ENCODE assay signal across 31 cellular contexts in the genomic region with DNA sequence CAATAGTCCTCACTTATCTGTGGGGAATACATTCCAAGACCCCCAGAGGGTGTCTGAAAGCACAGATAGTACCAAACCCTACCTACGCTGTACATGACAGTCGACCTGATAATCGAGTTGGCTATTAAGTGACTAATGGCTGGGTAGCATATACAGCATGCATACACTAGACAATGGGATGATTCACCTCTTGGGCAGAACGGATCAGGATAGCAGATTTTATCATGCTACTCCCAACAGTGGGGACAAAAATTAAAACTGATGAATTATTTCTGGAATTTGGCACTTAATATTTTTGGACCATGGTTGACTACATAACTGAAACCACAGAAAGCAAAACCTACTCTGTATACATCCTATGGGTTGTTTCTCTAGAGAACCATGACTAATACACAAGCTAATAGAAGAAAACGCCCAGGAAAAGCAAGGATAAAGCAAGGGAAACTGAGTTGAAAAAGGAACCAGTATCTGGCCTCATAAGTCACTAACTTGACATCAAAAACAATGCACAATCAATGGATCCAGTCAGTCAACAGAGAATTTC. TPM values are rescaled to one million over a fixed set of nuclear protein-coding genes. Genes with fewer than 3 reads are reported as not detected.
A peak's percentile ranks its signal among the peaks of the same experiment; 100 is the strongest.
DNase-seq lines count a peak whose midpoint lies in the region; ATAC-seq and TF ChIP-seq lines count a peak whose summit lies in the region.
"Had no signal": no experiment of that assay in that cellular context is flagged by ENCODE, and none has a peak within 500 bp of the region (broad histone marks: within the 10 kb centered on the region; RNA-seq: fewer than 3 reads in every experiment).

No MANE protein-coding gene starts in this region.

- DNase-seq in MCF 10A (ENCODE audit: unreplicated experiment), result peak; percentile 9
- DNase-seq in breast epithelium (ENCODE audit: low spot score in 2 of 2), result no peak
- DNase-seq in activated B cell treated with CpG ODN at 0.5 μM for 24 hours, result no peak
- DNase-seq in epithelial cell of esophagus (ENCODE audit: low read depth), result peak; percentile 81
- DNase-seq in activated CD4-positive, alpha-beta memory T cell treated with anti-CD3 and anti-CD28 coated beads, Interleukin-2, amount 10 ng/mL, durations not matched to agents 7 days and 5 days, result no peak
- DNase-seq in OCI-LY7 (ENCODE audit: low spot score), result no peak
- DNase-seq in COLO668 (lab: John Stamatoyannopoulos, UW; ENCODE audit: unreplicated experiment), result no peak
- DNase-seq: 8988T; activated CD4-positive, alpha-beta T cell treated with anti-CD3 and anti-CD28 coated beads, Interleukin-2, amount 10 ng/mL, durations not matched to agents 7 days and 5 days; activated gamma-delta T cell treated with Interleukin-2 at 50 U/mL for 16 hours; activated naive CD8-positive, alpha-beta T cell treated with anti-CD3 and anti-CD28 coated beads, Interleukin-2, amount 10 ng/mL, durations not matched to agents 7 days and 5 days; activated T-cell treated with anti-CD3 and anti-CD28 coated beads, Interleukin-2, amount 50 U/mL, for 4 hours; aorta; DMS79 treated with DMSO at 0.1 percent for 48 hours; head of caudate nucleus; islet precursor cell; left ventricle myocardium inferior; NCI-H1417; NCI-H2029; NCI-H526; retina; SIG-M5; WERI-Rb-1 had no signal

- H3K27ac ChIP-seq in breast epithelium, result no peak overlapping the region
- no peak overlapping the region for H3K27ac ChIP-seq in OCI-LY7 (ENCODE audit: low read depth, low read length, poor library complexity, severe bottlenecking)
- H3K27ac ChIP-seq: KMS-11, left ventricle myocardium inferior, parathyroid adenoma, thoracic aorta, WERI-Rb-1 had no signal

- intact Hi-C loops in MCF 10A (cut with micrococcal nuclease) (no loop called here), breast epithelium (cut with DNase I; ENCODE audit: low total_unique reads) (no loop called here), activated B cell treated with CpG ODN at 0.5 μM for 24 hours (cut with micrococcal nuclease) (no loop called here), OCI-LY7 (cut with micrococcal nuclease; ENCODE audit: unreplicated experiment) (no loop called here)

- H3K4me1 ChIP-seq in breast epithelium, result no peaks in the 10 kb centered on the region
- no peaks in the 10 kb centered on the region for H3K4me1 ChIP-seq in OCI-LY7 (ENCODE audit: insufficient read depth, low read length, poor library complexity, severe bottlenecking)
- H3K4me1 ChIP-seq: parathyroid adenoma had no signal

- H3K4me1 Mint-ChIP-seq in MCF 10A (ENCODE audit: insufficient read depth, unreplicated experiment), result peaks cover 14% of the 10 kb centered on the region
- peaks cover 9% of the 10 kb centered on the region for H3K4me1 Mint-ChIP-seq in activated B cell treated with CpG ODN at 0.5 μM for 24 hours
- H3K4me1 Mint-ChIP-seq in activated CD4-positive, alpha-beta memory T cell treated with anti-CD3 and anti-CD28 coated beads, Interleukin-2, amount 10 ng/mL, durations not matched to agents 7 days and 5 days, result peaks cover 7% of the 10 kb centered on the region

- peaks cover 27% of the 10 kb centered on the region; the same call in 1 of the 2 replicates for H3K79me2 ChIP-seq in OCI-LY7 (ENCODE audit: insufficient read depth, low read depth, low read length)

- no peaks in the 10 kb centered on the region for H3K9me3 ChIP-seq in breast epithelium
- peaks cover 17% of the 10 kb centered on the region; the same call in 1 of the 2 replicates for H3K9me3 ChIP-seq in OCI-LY7 (ENCODE audit: low read length)
- H3K9me3 ChIP-seq: left ventricle myocardium inferior, thoracic aorta had no signal

- H3K36me3 Mint-ChIP-seq in MCF 10A (ENCODE audit: insufficient read depth, unreplicated experiment) (peaks cover 57% of the 10 kb centered on the region), activated B cell treated with CpG ODN at 0.5 μM for 24 hours (ENCODE audit: low read depth) (peaks cover 65% of the 10 kb centered on the region)
- H3K36me3 Mint-ChIP-seq in activated CD4-positive, alpha-beta memory T cell treated with anti-CD3 and anti-CD28 coated beads, Interleukin-2, amount 10 ng/mL, durations not matched to agents 7 days and 5 days (ENCODE audit: low read depth), result peaks cover 48% of the 10 kb centered on the region

- H3K27ac Mint-ChIP-seq in MCF 10A (ENCODE audit: low read depth, unreplicated experiment), result no peak overlapping the region
- peak overlapping the region; percentile 33 for H3K27ac Mint-ChIP-seq in activated B cell treated with CpG ODN at 0.5 μM for 24 hours
- H3K27ac Mint-ChIP-seq in activated CD4-positive, alpha-beta memory T cell treated with anti-CD3 and anti-CD28 coated beads, Interleukin-2, amount 10 ng/mL, durations not matched to agents 7 days and 5 days, result no peak overlapping the region
- H3K27ac Mint-ChIP-seq: activated CD4-positive, alpha-beta T cell treated with anti-CD3 and anti-CD28 coated beads, Interleukin-2, amount 10 ng/mL, durations not matched to agents 7 days and 5 days; activated naive CD8-positive, alpha-beta T cell treated with anti-CD3 and anti-CD28 coated beads, Interleukin-2, amount 10 ng/mL, durations not matched to agents 7 days and 5 days; stimulated activated naive CD8-positive, alpha-beta T cell treated with anti-CD3 and anti-CD28 coated beads, Interleukin-15, Interleukin-2, amounts not matched to agents 100 ng/mL and 50 ng/mL, for 24 hours had no signal

- no peaks in the 10 kb centered on the region for H3K9me2 ChIP-seq in OCI-LY7 (ENCODE audit: insufficient read depth, low read length)

- H3K27me3 ChIP-seq in breast epithelium, result no peaks in the 10 kb centered on the region

- H3K4me3 ChIP-seq in breast epithelium (no peak overlapping the region), epithelial cell of esophagus (ENCODE audit: low read length) (no peak overlapping the region), OCI-LY7 (ENCODE audit: low read depth, low read length, poor library complexity, severe bottlenecking) (no peak overlapping the region)
- H3K4me3 ChIP-seq: left ventricle myocardium inferior, thoracic aorta had no signal

- H3K4me2 ChIP-seq in OCI-LY7 (ENCODE audit: low read length), result no peak overlapping the region
- H3K4me2 ChIP-seq: KMS-11 had no signal

- H3K4me3 Mint-ChIP-seq in MCF 10A (ENCODE audit: unreplicated experiment) (no peak overlapping the region), activated B cell treated with CpG ODN at 0.5 μM for 24 hours (no peak overlapping the region)
- H3K4me3 Mint-ChIP-seq in activated CD4-positive, alpha-beta memory T cell treated with anti-CD3 and anti-CD28 coated beads, Interleukin-2, amount 10 ng/mL, durations not matched to agents 7 days and 5 days, result no peak overlapping the region
- H3K4me3 Mint-ChIP-seq: activated CD4-positive, alpha-beta T cell treated with anti-CD3 and anti-CD28 coated beads, Interleukin-2, amount 10 ng/mL, durations not matched to agents 7 days and 5 days; activated naive CD8-positive, alpha-beta T cell treated with anti-CD3 and anti-CD28 coated beads, Interleukin-2, amount 10 ng/mL, durations not matched to agents 7 days and 5 days; activated T-cell treated with anti-CD3 and anti-CD28 coated beads, Interleukin-2, amount 50 U/mL, for 4 hours; CD14-positive monocyte; stimulated activated naive CD8-positive, alpha-beta T cell treated with anti-CD3 and anti-CD28 coated beads, Interleukin-15, Interleukin-2, amounts not matched to agents 100 ng/mL and 50 ng/mL, for 24 hours had no signal

- ATAC-seq in activated B cell treated with CpG ODN at 0.5 μM for 24 hours (ENCODE audit: low read depth), result no peak
- no peak for ATAC-seq in GM18868 (IDR thresholded peaks at IDR 0.05; ENCODE audit: unreplicated experiment)
- ATAC-seq: activated T-cell treated with anti-CD3 and anti-CD28 coated beads, Interleukin-2, amount 50 U/mL, for 4 hours; Panc1 had no signal

- no peak overlapping the region for H2AFZ ChIP-seq in OCI-LY7 (ENCODE audit: low read length)
- H2AFZ ChIP-seq: parathyroid adenoma had no signal

- TF ChIP-seq CTCF in MCF 10A (IDR thresholded peaks at IDR 0.05; ENCODE audit: unreplicated experiment), result no peak
- no peak for TF ChIP-seq CTCF in breast epithelium (IDR thresholded peaks at IDR 0.05)
- TF ChIP-seq CTCF in activated B cell treated with CpG ODN at 0.5 μM for 24 hours (IDR thresholded peaks at IDR 0.05), result no peak
- TF ChIP-seq CTCF in epithelial cell of esophagus (IDR thresholded peaks at IDR 0.05; ENCODE audit: insufficient read depth, low read depth, low read length, missing control alignments), result no peak
- no peak for TF ChIP-seq CTCF in OCI-LY7 (conservative IDR thresholded peaks at IDR 0.05; ENCODE audit: low read length)

- H3K36me3 ChIP-seq in breast epithelium (peaks cover 7% of the 10 kb centered on the region), OCI-LY7 (ENCODE audit: insufficient read depth, low read length) (peaks cover 100% of the 10 kb centered on the region)

- no peaks in the 10 kb centered on the region for H4K20me1 ChIP-seq in OCI-LY7 (ENCODE audit: insufficient read depth, low read length)

- BruUV-seq in MCF 10A (replicated peaks; lab: Mats Ljungman, UMichigan) (no TSS peak), OCI-LY7 (replicated peaks; lab: Mats Ljungman, UMichigan) (no TSS peak)

- H3K27me3 Mint-ChIP-seq in MCF 10A (ENCODE audit: insufficient read depth, unreplicated experiment) (no peaks in the 10 kb centered on the region), activated B cell treated with CpG ODN at 0.5 μM for 24 hours (no peaks in the 10 kb centered on the region)
- no peaks in the 10 kb centered on the region for H3K27me3 Mint-ChIP-seq in activated CD4-positive, alpha-beta memory T cell treated with anti-CD3 and anti-CD28 coated beads, Interleukin-2, amount 10 ng/mL, durations not matched to agents 7 days and 5 days
- H3K27me3 Mint-ChIP-seq: activated CD4-positive, alpha-beta T cell treated with anti-CD3 and anti-CD28 coated beads, Interleukin-2, amount 10 ng/mL, durations not matched to agents 7 days and 5 days; activated naive CD8-positive, alpha-beta T cell treated with anti-CD3 and anti-CD28 coated beads, Interleukin-2, amount 10 ng/mL, durations not matched to agents 7 days and 5 days; stimulated activated naive CD8-positive, alpha-beta T cell treated with anti-CD3 and anti-CD28 coated beads, Interleukin-15, Interleukin-2, amounts not matched to agents 100 ng/mL and 50 ng/mL, for 24 hours had no signal

- no peak for TF ChIP-seq POLR2A in breast epithelium (IDR thresholded peaks at IDR 0.05)

- CTCF ChIA-PET in MCF 10A (lab: Yijun Ruan, JAX) (interaction anchor here (1.0 kb wide), 1 partner anchor 13 kb away, joined by 3 read pairs; no protein-coding TSS in a partner anchor), activated B cell treated with CpG ODN at 0.5 μM for 24 hours (lab: Charles Lee) (no interaction called here), OCI-LY7 (lab: Charles Lee; ENCODE audit: unreplicated experiment) (no interaction called here)
- CTCF ChIA-PET in activated CD4-positive, alpha-beta memory T cell treated with anti-CD3 and anti-CD28 coated beads, Interleukin-2, amount 10 ng/mL, durations not matched to agents 7 days and 5 days (lab: Charles Lee), result no interaction called here

- POLR2A ChIA-PET in MCF 10A (lab: Yijun Ruan, JAX) (interaction anchor here (1.1 kb wide), 1 partner anchor 14 kb away, joined by 3 read pairs; no protein-coding TSS in a partner anchor), activated B cell treated with CpG ODN at 0.5 μM for 24 hours (lab: Charles Lee) (interaction anchor here (2.2 kb wide), 1 partner anchor 15 kb away, joined by 9 read pairs; a partner anchor contains a TSS), OCI-LY7 (lab: Charles Lee) (interaction anchor here (1.1 to 1.7 kb wide), 2 partner anchors 8 to 16 kb away, joined by 5 read pairs; a partner anchor contains a TSS)
- POLR2A ChIA-PET in activated CD4-positive, alpha-beta memory T cell treated with anti-CD3 and anti-CD28 coated beads, Interleukin-2, amount 10 ng/mL, durations not matched to agents 7 days and 5 days (lab: Charles Lee), result no interaction called here

- no peaks in the 10 kb centered on the region for H3K9me3 Mint-ChIP-seq in MCF 10A (ENCODE audit: unreplicated experiment)
- no peaks in the 10 kb centered on the region for H3K9me3 Mint-ChIP-seq in activated B cell treated with CpG ODN at 0.5 μM for 24 hours
- no peaks in the 10 kb centered on the region for H3K9me3 Mint-ChIP-seq in activated CD4-positive, alpha-beta memory T cell treated with anti-CD3 and anti-CD28 coated beads, Interleukin-2, amount 10 ng/mL, durations not matched to agents 7 days and 5 days
- H3K9me3 Mint-ChIP-seq: activated CD4-positive, alpha-beta T cell treated with anti-CD3 and anti-CD28 coated beads, Interleukin-2, amount 10 ng/mL, durations not matched to agents 7 days and 5 days; activated naive CD8-positive, alpha-beta T cell treated with anti-CD3 and anti-CD28 coated beads, Interleukin-2, amount 10 ng/mL, durations not matched to agents 7 days and 5 days; activated T-cell treated with anti-CD3 and anti-CD28 coated beads, Interleukin-2, amount 50 U/mL, for 4 hours; CD14-positive monocyte; stimulated activated naive CD8-positive, alpha-beta T cell treated with anti-CD3 and anti-CD28 coated beads, Interleukin-15, Interleukin-2, amounts not matched to agents 100 ng/mL and 50 ng/mL, for 24 hours had no signal

RNA-seq across cellular contexts. Expression of a gene that starts 15.5 kb away (rescaled TPM):
- total RNA-seq in MCF 10A (2022) (87.8 and 97.2 TPM in 2 replicates), breast epithelium (10 to 100 TPM; 62.6 to 97.9 (median 68.2) TPM), activated B cell treated with CpG ODN at 0.5 μM for 24 hours (48.3 and 54.9 TPM in 2 replicates), OCI-LY7 (2022) (109 TPM in 2 replicates)
- total RNA-seq in activated CD4-positive, alpha-beta memory T cell treated with anti-CD3 and anti-CD28 coated beads, Interleukin-2, amount 10 ng/mL, durations not matched to agents 7 days and 5 days, result 10 to 100 TPM; 74.8 to 75.3 TPM
- 84.6 and 109 TPM in 2 replicates for total RNA-seq in OCI-LY7 (2014; rRNA removed; shearing (Covaris generic))

RNA-seq across cellular contexts. Expression of a gene that starts 15.6 kb away (rescaled TPM):
- 23.3 and 26.7 TPM in 2 replicates for total RNA-seq in MCF 10A (2022)
- total RNA-seq in breast epithelium, result 10 to 100 TPM; 32.1 to 37.6 (median 37.0) TPM
- total RNA-seq in activated B cell treated with CpG ODN at 0.5 μM for 24 hours, result 25.1 and 26.6 TPM in 2 replicates
- 10 to 100 TPM; 29.7 TPM for total RNA-seq in activated CD4-positive, alpha-beta memory T cell treated with anti-CD3 and anti-CD28 coated beads, Interleukin-2, amount 10 ng/mL, durations not matched to agents 7 days and 5 days
- 10.3 and 12.4 TPM in 2 replicates for total RNA-seq in OCI-LY7 (2014; rRNA removed; shearing (Covaris generic))
- 22.7 and 26.4 TPM in 2 replicates for total RNA-seq in OCI-LY7 (2022)

RNA-seq across cellular contexts. Expression of a gene that starts 47.0 kb away (rescaled TPM):
- total RNA-seq in MCF 10A (2022) (not detected in 2 replicates), breast epithelium (1 to 10 TPM in 1 of 3 donors, under 1 TPM in 2; 0.80 to 1.5 (median 0.98) TPM), activated B cell treated with CpG ODN at 0.5 μM for 24 hours (49.8 and 53.2 TPM in 2 replicates), OCI-LY7 (2022) (7.3 and 7.6 TPM in 2 replicates)
- 10 to 100 TPM; 45.7 to 46.3 TPM for total RNA-seq in activated CD4-positive, alpha-beta memory T cell treated with anti-CD3 and anti-CD28 coated beads, Interleukin-2, amount 10 ng/mL, durations not matched to agents 7 days and 5 days
- total RNA-seq in OCI-LY7 (2014; rRNA removed; shearing (Covaris generic)), result 7.7 and 8.0 TPM in 2 replicates
- total RNA-seq: H1, left ventricle myocardium inferior had no signal

Comparison
In these comparisons a context has a peak if more than half of its experiments do, and no peak if none do; other contexts are left out.
1. DNase-seq: peak in MCF 10A (single experiment) and epithelial cell of esophagus (single experiment); none in breast epithelium (0 of 2), activated B cell treated with CpG ODN at 0.5 μM for 24 hours (single experiment), activated CD4-positive, alpha-beta memory T cell treated with anti-CD3 and anti-CD28 coated beads, Interleukin-2, amount 10 ng/mL, durations not matched to agents 7 days and 5 days (single experiment), OCI-LY7 (single experiment) and COLO668 (single experiment).